ENCODE assay signal across 19 cellular contexts in the genomic region with DNA sequence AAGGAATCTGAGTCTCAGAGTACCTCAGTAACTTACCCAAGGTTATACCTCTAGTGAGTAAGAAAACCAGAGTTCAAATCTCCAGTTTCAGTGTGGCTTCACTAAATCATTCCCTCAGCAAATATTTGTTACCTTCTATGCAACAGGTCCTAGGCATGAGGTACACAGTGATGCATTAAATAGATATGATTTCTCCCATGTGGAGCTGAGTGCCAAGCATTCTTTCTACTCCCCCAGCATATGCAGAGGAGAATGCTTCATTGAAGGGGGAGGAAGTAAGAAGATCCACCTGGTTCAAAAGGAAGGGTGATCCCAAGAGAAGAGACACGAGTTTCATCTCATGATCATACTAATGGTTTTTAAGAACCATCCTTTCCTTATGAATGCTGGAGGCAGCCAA.
"Had no signal": no experiment of that assay in that cellular context is flagged by ENCODE, and none has a peak within 500 bp of the region (broad histone marks: within the 10 kb centered on the region; RNA-seq: fewer than 3 reads in every experiment).

No MANE protein-coding gene starts in this region.

- FAIRE-seq: pancreas, small intestine had no signal

- H3K27ac Mint-ChIP-seq: activated naive CD4-positive, alpha-beta T cell treated with anti-CD3 and anti-CD28 coated beads, Interleukin-2, amount 10 ng/mL, durations not matched to agents 7 days and 5 days; immature natural killer cell; naive thymus-derived CD8-positive, alpha-beta T cell; T-cell had no signal

- ATAC-seq: activated CD4-positive, CD25-positive, alpha-beta regulatory T cell treated with anti-CD3 and anti-CD28 coated beads, Interleukin-2, amount 50 U/mL, for 24 hours; naive thymus-derived CD8-positive, alpha-beta T cell; pancreas; right lobe of liver; T-cell; upper lobe of right lung had no signal

- H3K9me3 ChIP-seq: esophagus squamous epithelium, pancreas, right lobe of liver, thoracic aorta, upper lobe of right lung had no signal

- H3K4me1 ChIP-seq: pancreas had no signal

- H3K36me3 ChIP-seq: esophagus squamous epithelium, pancreas, right lobe of liver, thoracic aorta, upper lobe of right lung had no signal

- H3K4me3 Mint-ChIP-seq: activated naive CD4-positive, alpha-beta T cell treated with anti-CD3 and anti-CD28 coated beads, Interleukin-2, amount 10 ng/mL, durations not matched to agents 7 days and 5 days; immature natural killer cell; naive thymus-derived CD8-positive, alpha-beta T cell; stimulated activated effector memory CD8-positive, alpha-beta T cell treated with anti-CD3 and anti-CD28 coated beads, Interleukin-12 subunit alpha, Interleukin-12 subunit beta, amount 100 ng/mL, for 72 hours; T-cell had no signal

- H3K27me3 ChIP-seq: esophagus squamous epithelium, pancreas, right lobe of liver, upper lobe of right lung had no signal

- H3K4me3 ChIP-seq: esophagus squamous epithelium, pancreas, right lobe of liver, thoracic aorta, upper lobe of right lung had no signal

- H3K36me3 Mint-ChIP-seq: stimulated activated effector memory CD8-positive, alpha-beta T cell treated with anti-CD3 and anti-CD28 coated beads, Interleukin-12 subunit alpha, Interleukin-12 subunit beta, amount 100 ng/mL, for 72 hours had no signal

- H3K9me3 Mint-ChIP-seq: immature natural killer cell; naive thymus-derived CD8-positive, alpha-beta T cell; stimulated activated effector memory CD8-positive, alpha-beta T cell treated with anti-CD3 and anti-CD28 coated beads, Interleukin-12 subunit alpha, Interleukin-12 subunit beta, amount 100 ng/mL, for 72 hours; T-cell had no signal

- H3K27me3 Mint-ChIP-seq: activated naive CD4-positive, alpha-beta T cell treated with anti-CD3 and anti-CD28 coated beads, Interleukin-2, amount 10 ng/mL, durations not matched to agents 7 days and 5 days; naive thymus-derived CD8-positive, alpha-beta T cell; T-cell had no signal

- H3K4me1 Mint-ChIP-seq: T-cell had no signal

- DNase-seq: activated CD4-positive, alpha-beta T cell treated with anti-CD3 and anti-CD28 coated beads, Interleukin-2, amount 50 U/mL, for 48 hours; activated naive CD4-positive, alpha-beta T cell treated with anti-CD3 and anti-CD28 coated beads, Interleukin-2, amount 10 ng/mL, durations not matched to agents 7 days and 5 days; dermis blood vessel endothelial cell; effector memory CD4-positive, alpha-beta T cell; esophagus squamous epithelium; immature natural killer cell; kidney glomerular epithelial cell; mesendoderm; naive thymus-derived CD8-positive, alpha-beta T cell; pancreas; right lobe of liver; small intestine; stimulated activated CD4-positive, alpha-beta T cell treated with anti-CD3 and anti-CD28 coated beads, Interleukin-4, amount 100 ng/mL, for 24 hours; T-cell; T1000; upper lobe of right lung had no signal

- H3K27ac ChIP-seq: esophagus squamous epithelium, pancreas, right lobe of liver, thoracic aorta, upper lobe of right lung had no signal
